In the genomic region with DNA sequence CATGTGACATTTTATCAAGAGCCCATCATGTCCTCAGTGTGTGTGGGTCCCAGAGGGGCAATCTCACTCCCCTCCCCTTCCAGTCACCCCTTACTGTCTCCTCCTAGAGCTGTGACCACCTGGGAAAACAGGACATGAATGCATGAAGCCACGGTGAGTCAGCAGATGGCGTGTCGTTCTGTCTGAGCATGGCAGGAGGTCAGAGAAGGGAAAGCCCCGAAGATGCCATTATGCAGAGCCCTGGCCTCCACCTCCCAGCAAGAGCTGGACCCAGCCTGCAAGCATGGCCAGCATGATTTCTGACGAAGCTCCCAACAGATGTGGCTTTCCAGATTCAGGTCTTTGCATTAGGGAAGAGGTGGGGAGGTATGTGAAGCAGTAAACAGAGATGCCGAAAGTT, we compare ENCODE assay signal across 8 cellular contexts.
A peak's percentile ranks its signal among the peaks of the same experiment; 100 is the strongest.
DNase-seq lines count a peak whose midpoint lies in the region; ATAC-seq, FAIRE-seq and TF ChIP-seq lines count a peak whose summit lies in the region.

No MANE protein-coding gene starts in this region.

- no peak for FAIRE-seq in D721Med (lab: Jason Lieb, UNC)

- peak; percentile 27 for TF ChIP-seq CTCF in D721Med (IDR thresholded peaks at IDR 0.05; ENCODE audit: insufficient read depth, missing control alignments)

- DNase-seq in D721Med (ENCODE audit: insufficient read length, low spot score) (no peak), astrocyte of the hippocampus (ENCODE audit: low read depth, low spot score) (peak; percentile 56), NCI-H1417 treated with DMSO at 0.1 percent for 48 hours (lab: John Stamatoyannopoulos, UW) (no peak), NCI-H1105 treated with DMSO at 0.1 percent for 48 hours (lab: John Stamatoyannopoulos, UW) (no peak)
- no peak for DNase-seq in activated CD4-positive, alpha-beta T cell treated with anti-CD3 and anti-CD28 coated beads, Interleukin-2, amount 50 U/mL, for 1 hour
- DNase-seq in activated effector memory CD4-positive, alpha-beta T cell treated with anti-CD3 and anti-CD28 coated beads, Interleukin-2, amount 50 U/mL, for 16 hours = no peak

- ATAC-seq in GM19351 (IDR thresholded peaks at IDR 0.05; ENCODE audit: unreplicated experiment) (peak; percentile 48), HG03378 (IDR thresholded peaks at IDR 0.05; ENCODE audit: unreplicated experiment) (peak; percentile 39)
